In genomic region chr16:80962879-80963278, GRCh38 we compare ENCODE assay signal across 2 cellular contexts.
TF ChIP-seq lines count a peak whose summit lies in the region.

No MANE protein-coding gene starts in this region.

TF ChIP-seq in HepG2, 621 proteins besides CTCF, POLR2A, EP300 and RAD21:
- TF ChIP-seq ZNF598 (CRISPR knock-in tag; IDR thresholded peaks at IDR 0.05; ENCODE audit: borderline replicate concordance) (no peak), ZNF629 (CRISPR knock-in tag; conservative IDR thresholded peaks at IDR 0.05) (peak; percentile 83)

TF ChIP-seq in K562, 482 proteins besides CTCF, POLR2A, EP300 and RAD21:
- TF ChIP-seq ADNP (tag; IDR thresholded peaks at IDR 0.05) (peak; percentile 58), THAP7 (CRISPR knock-in tag; IDR thresholded peaks at IDR 0.05) (no peak), RBM25 (IDR thresholded peaks at IDR 0.05; ENCODE audit: low read depth, low read length, severe bottlenecking) (peak; percentile 93), BCOR (IDR thresholded peaks at IDR 0.05) (peak; percentile 52; the same call in 1 of the 2 replicates), KDM1A (IDR thresholded peaks at IDR 0.05) (peak; percentile 33 to 39; a peak in 1 of 4 replicates)
